Comparison of ENCODE assay signal across 20 cellular contexts in the genomic region with DNA sequence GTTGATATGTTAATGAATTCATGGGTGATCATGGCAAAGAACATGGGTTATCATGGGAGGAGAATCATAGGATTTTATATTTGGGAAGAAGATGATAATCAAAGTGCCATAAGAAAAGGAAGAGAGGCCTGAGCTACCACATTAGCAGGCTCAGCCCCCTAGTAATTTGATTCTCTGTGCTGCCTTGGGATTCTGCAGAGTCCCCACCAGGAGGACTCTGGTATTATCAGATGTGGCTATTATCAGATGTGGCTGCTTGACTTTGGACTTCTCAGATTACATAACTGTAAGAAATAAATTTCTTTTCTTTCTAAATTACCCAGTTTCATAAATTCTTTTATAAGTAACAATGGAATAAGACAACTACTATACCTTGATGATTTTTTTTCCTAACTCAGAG.
"Had no signal": no experiment of that assay in that cellular context is flagged by ENCODE, and none has a peak within 500 bp of the region (broad histone marks: within the 10 kb centered on the region; RNA-seq: fewer than 3 reads in every experiment).

No MANE protein-coding gene starts in this region.

- DNase-seq: activated CD4-positive, alpha-beta memory T cell treated with anti-CD3 and anti-CD28 coated beads for 36 hours; activated effector memory CD4-positive, alpha-beta T cell treated with anti-CD3 and anti-CD28 coated beads, Interleukin-2, amount 50 U/mL, for 16 hours; activated T-cell treated with anti-CD3 and anti-CD28 coated beads, Interleukin-2, amount 50 U/mL, for 48 hours; adrenal gland; body of pancreas; central memory CD4-positive, alpha-beta T cell; cortex of kidney; effector CD4-positive, alpha-beta T cell; esophagus squamous epithelium; foreskin fibroblast; left colon; midbrain; psoas muscle; stimulated activated naive CD8-positive, alpha-beta T cell treated with anti-CD3 and anti-CD28 coated beads, Interleukin-15, amount 100 ng/mL, for 72 hours; upper lobe of left lung had no signal

- H3K27ac Mint-ChIP-seq: activated CD4-positive, alpha-beta memory T cell treated with anti-CD3 and anti-CD28 coated beads for 36 hours; activated naive CD4-positive, alpha-beta T cell treated with anti-CD3 and anti-CD28 coated beads, Interleukin-2, amount 50 U/mL, for 24 hours; stimulated activated naive CD8-positive, alpha-beta T cell treated with anti-CD3 and anti-CD28 coated beads, Interleukin-15, amount 100 ng/mL, for 72 hours had no signal

- H3K9me3 ChIP-seq: adrenal gland, body of pancreas, upper lobe of left lung had no signal

- H3K4me1 ChIP-seq: body of pancreas, esophagus squamous epithelium, psoas muscle had no signal

- H3K27me3 Mint-ChIP-seq: activated CD4-positive, alpha-beta memory T cell treated with anti-CD3 and anti-CD28 coated beads for 36 hours; activated naive CD4-positive, alpha-beta T cell treated with anti-CD3 and anti-CD28 coated beads, Interleukin-2, amount 50 U/mL, for 24 hours; stimulated activated naive CD8-positive, alpha-beta T cell treated with anti-CD3 and anti-CD28 coated beads, Interleukin-15, amount 100 ng/mL, for 72 hours had no signal

- H3K9me3 Mint-ChIP-seq: activated naive CD4-positive, alpha-beta T cell treated with anti-CD3 and anti-CD28 coated beads, Interleukin-2, amount 50 U/mL, for 24 hours had no signal

- H3K4me3 ChIP-seq: adrenal gland, body of pancreas, esophagus squamous epithelium, lung, psoas muscle, upper lobe of left lung had no signal

- H3K27ac ChIP-seq: adrenal gland, body of pancreas, esophagus squamous epithelium, psoas muscle, upper lobe of left lung, VCaP had no signal

- ATAC-seq: body of pancreas; left colon; psoas muscle; sciatic nerve; stimulated activated naive CD8-positive, alpha-beta T cell treated with anti-CD3 and anti-CD28 coated beads, Interleukin-15, amount 100 ng/mL, for 72 hours had no signal

- H3K27me3 ChIP-seq: adrenal gland, body of pancreas, esophagus squamous epithelium, upper lobe of left lung had no signal

- H3K36me3 ChIP-seq: adrenal gland, esophagus squamous epithelium, upper lobe of left lung had no signal

- H3K4me1 Mint-ChIP-seq: activated naive CD4-positive, alpha-beta T cell treated with anti-CD3 and anti-CD28 coated beads, Interleukin-2, amount 50 U/mL, for 24 hours; neural crest cell had no signal

- H3K4me3 Mint-ChIP-seq: activated CD4-positive, alpha-beta memory T cell treated with anti-CD3 and anti-CD28 coated beads for 36 hours; activated naive CD4-positive, alpha-beta T cell treated with anti-CD3 and anti-CD28 coated beads, Interleukin-2, amount 50 U/mL, for 24 hours; neural crest cell; stimulated activated naive CD8-positive, alpha-beta T cell treated with anti-CD3 and anti-CD28 coated beads, Interleukin-15, amount 100 ng/mL, for 72 hours had no signal
